ENCODE assay signal across 34 cellular contexts in genomic region chr3:172407872-172408271, GRCh38. TPM values are rescaled to one million over a fixed set of nuclear protein-coding genes. Genes with fewer than 3 reads are reported as not detected.
"Had no signal": no experiment of that assay in that cellular context is flagged by ENCODE, and none has a peak within 500 bp of the region (broad histone marks: within the 10 kb centered on the region; RNA-seq: fewer than 3 reads in every experiment).

No MANE protein-coding gene starts in this region.

- FAIRE-seq: urothelium cell line had no signal

- H3K27me3 ChIP-seq: testis, thyroid gland, tibial artery, tibial nerve, transverse colon, upper lobe of left lung, upper lobe of right lung, uterus, vagina had no signal

- H3K4me3 ChIP-seq: stomach, suprapubic skin, testis, thoracic aorta, thyroid gland, tibial artery, tibial nerve, transverse colon, upper lobe of left lung, upper lobe of right lung, uterus, vagina had no signal

- H3K27me3 Mint-ChIP-seq: stimulated activated naive B cell treated with anti-CD40 and anti-IgM and Interleukin-4, amounts not matched to agents 10 μg/mL and 1 μg/mL and 100 μg/mL, for 72 hours; type B pancreatic cell had no signal

- H3K27ac ChIP-seq: stomach, suprapubic skin, testis, thoracic aorta, thyroid gland, tibial artery, tibial nerve, transverse colon, upper lobe of left lung, upper lobe of right lung, uterus, vagina had no signal

- H3K9me3 ChIP-seq: stomach, suprapubic skin, testis, thoracic aorta, thyroid gland, tibial artery, tibial nerve, transverse colon, upper lobe of left lung, upper lobe of right lung, vagina had no signal

- H3K4me1 ChIP-seq: stomach, suprapubic skin, testis, thyroid gland, tibial artery, tibial nerve, transverse colon, upper lobe of left lung, upper lobe of right lung, uterus, vagina had no signal

- H3K4me3 Mint-ChIP-seq: stimulated activated effector memory CD8-positive, alpha-beta T cell treated with anti-CD3 and anti-CD28 coated beads, Interleukin-12 subunit alpha, Interleukin-12 subunit beta, amount 100 ng/mL, for 72 hours; stimulated activated memory B cell treated with anti-CD40 and anti-IgM and Interleukin-4, amounts not matched to agents 10 μg/mL and 1 μg/mL and 100 μg/mL, for 72 hours; stimulated activated naive B cell treated with anti-CD40 and anti-IgM and Interleukin-4, amounts not matched to agents 10 μg/mL and 1 μg/mL and 100 μg/mL, for 72 hours; stimulated activated naive CD8-positive, alpha-beta T cell treated with anti-CD3 and anti-CD28 coated beads, Interleukin-15, amount 100 ng/mL, for 72 hours; stimulated activated naive CD8-positive, alpha-beta T cell treated with anti-CD3 and anti-CD28 coated beads, Interleukin-15, Interleukin-2, amounts not matched to agents 100 ng/mL and 50 ng/mL, for 24 hours; type B pancreatic cell had no signal

- DNase-seq: stimulated activated CD4-positive, alpha-beta T cell treated with anti-CD3 and anti-CD28 coated beads, Interleukin-2, amount 100 ng/mL, for 48 hours; stimulated activated CD4-positive, alpha-beta T cell treated with anti-CD3 and anti-CD28 coated beads, Interleukin-4, amount 100 ng/mL, for 1 hour; stimulated activated CD4-positive, alpha-beta T cell treated with anti-CD3 and anti-CD28 coated beads, Interleukin-4, amount 100 ng/mL, for 24 hours; stimulated activated CD4-positive, alpha-beta T cell treated with anti-CD3 and anti-CD28 coated beads, Interleukin-4, amount 100 ng/mL, for 4 hours; stimulated activated CD8-positive, alpha-beta memory T cell treated with anti-CD3 and anti-CD28 coated beads, Interleukin-4, amount 100 ng/mL, for 48 hours; stimulated activated naive B cell treated with anti-CD40 and anti-IgM and Interleukin-4, amounts not matched to agents 10 μg/mL and 1 μg/mL and 100 μg/mL, for 72 hours; stimulated activated naive CD4-positive, alpha-beta T cell; stimulated activated naive CD4-positive, alpha-beta T cell treated with Interleukin-2 at 50 U/mL for 16 hours; stimulated activated naive CD8-positive, alpha-beta T cell treated with anti-CD3 and anti-CD28 coated beads, Interleukin-15, amount 100 ng/mL, for 72 hours; stimulated activated naive CD8-positive, alpha-beta T cell treated with anti-CD3 and anti-CD28 coated beads, Interleukin-15, Interleukin-2, amounts not matched to agents 100 U/mL and 50 U/mL, for 24 hours; stomach; substantia nigra; testis; thyroid gland; tibial artery; transverse colon; trophoblast cell; upper lobe of left lung; upper lobe of right lung; uterus had no signal

- H3K36me3 ChIP-seq: stomach, suprapubic skin, thoracic aorta, thyroid gland, tibial artery, tibial nerve, transverse colon, upper lobe of left lung, upper lobe of right lung, uterus, vagina had no signal

- ATAC-seq: stimulated activated effector memory CD8-positive, alpha-beta T cell treated with anti-CD3 and anti-CD28 coated beads, Interleukin-12 subunit alpha, Interleukin-12 subunit beta, amount 100 ng/mL, for 72 hours; stimulated activated memory B cell treated with anti-CD40 and anti-IgM and Interleukin-4, amounts not matched to agents 10 μg/mL and 1 μg/mL and 100 μg/mL, for 72 hours; stimulated activated naive B cell treated with anti-CD40 and anti-IgM and Interleukin-4, amounts not matched to agents 10 μg/mL and 1 μg/mL and 100 μg/mL, for 72 hours; stimulated activated naive CD8-positive, alpha-beta T cell treated with anti-CD3 and anti-CD28 coated beads, Interleukin-15, amount 100 ng/mL, for 72 hours; stimulated activated naive CD8-positive, alpha-beta T cell treated with anti-CD3 and anti-CD28 coated beads, Interleukin-15, Interleukin-2, amounts not matched to agents 100 U/mL and 50 U/mL, for 24 hours; upper lobe of right lung had no signal

- H3K27ac Mint-ChIP-seq: stimulated activated effector memory CD8-positive, alpha-beta T cell treated with anti-CD3 and anti-CD28 coated beads, Interleukin-12 subunit alpha, Interleukin-12 subunit beta, amount 100 ng/mL, for 72 hours; stimulated activated memory B cell treated with anti-CD40 and anti-IgM and Interleukin-4, amounts not matched to agents 10 μg/mL and 1 μg/mL and 100 μg/mL, for 72 hours; stimulated activated naive B cell treated with anti-CD40 and anti-IgM and Interleukin-4, amounts not matched to agents 10 μg/mL and 1 μg/mL and 100 μg/mL, for 72 hours; stimulated activated naive CD8-positive, alpha-beta T cell treated with anti-CD3 and anti-CD28 coated beads, Interleukin-15, amount 100 ng/mL, for 72 hours; stimulated activated naive CD8-positive, alpha-beta T cell treated with anti-CD3 and anti-CD28 coated beads, Interleukin-15, Interleukin-2, amounts not matched to agents 100 ng/mL and 50 ng/mL, for 24 hours; type B pancreatic cell had no signal

- H3K4me1 Mint-ChIP-seq: stimulated activated effector memory CD8-positive, alpha-beta T cell treated with anti-CD3 and anti-CD28 coated beads, Interleukin-12 subunit alpha, Interleukin-12 subunit beta, amount 100 ng/mL, for 72 hours; stimulated activated memory B cell treated with anti-CD40 and anti-IgM and Interleukin-4, amounts not matched to agents 10 μg/mL and 1 μg/mL and 100 μg/mL, for 72 hours; stimulated activated naive B cell treated with anti-CD40 and anti-IgM and Interleukin-4, amounts not matched to agents 10 μg/mL and 1 μg/mL and 100 μg/mL, for 72 hours; stimulated activated naive CD8-positive, alpha-beta T cell treated with anti-CD3 and anti-CD28 coated beads, Interleukin-15, amount 100 ng/mL, for 72 hours had no signal

- H3K9me3 Mint-ChIP-seq: stimulated activated effector memory CD8-positive, alpha-beta T cell treated with anti-CD3 and anti-CD28 coated beads, Interleukin-12 subunit alpha, Interleukin-12 subunit beta, amount 100 ng/mL, for 72 hours; stimulated activated naive B cell treated with anti-CD40 and anti-IgM and Interleukin-4, amounts not matched to agents 10 μg/mL and 1 μg/mL and 100 μg/mL, for 72 hours; stimulated activated naive CD8-positive, alpha-beta T cell treated with anti-CD3 and anti-CD28 coated beads, Interleukin-15, Interleukin-2, amounts not matched to agents 100 ng/mL and 50 ng/mL, for 24 hours; type B pancreatic cell had no signal

- H3K36me3 Mint-ChIP-seq: stimulated activated naive B cell treated with anti-CD40 and anti-IgM and Interleukin-4, amounts not matched to agents 10 μg/mL and 1 μg/mL and 100 μg/mL, for 72 hours had no signal

RNA-seq across cellular contexts. Expression of gene GHSR, which starts 40.4 kb away (rescaled TPM):
- total RNA-seq: subcutaneous adipose tissue, suprapubic skin, temporal lobe, thoracic aorta, thyroid gland, tibial nerve, transverse colon, upper lobe of left lung, upper lobe of right lung, ureter, urinary bladder, uterus, vagina had no signal
- polyA plus RNA-seq: stomach, thymus, urinary bladder had no signal
